ENCODE assay signal across 18 cellular contexts in genomic region chr5:7186818-7187217, GRCh38.
"Had no signal": no experiment of that assay in that cellular context is flagged by ENCODE, and none has a peak within 500 bp of the region (broad histone marks: within the 10 kb centered on the region; RNA-seq: fewer than 3 reads in every experiment).

No MANE protein-coding gene starts in this region.

- H3K27ac ChIP-seq: HL-60, SJSA1, SK-N-MC had no signal

- DNase-seq: KBM-7, NCI-H1092, NCI-H1105 treated with DMSO at 0.1 percent for 48 hours, NCI-H1417 treated with DMSO at 0.1 percent for 48 hours, NCI-H146, NCI-H1694 treated with DMSO at 0.1 percent for 48 hours, NCI-H1930, NCI-H2081, NCI-H2227 treated with DMSO at 0.1 percent for 48 hours, NCI-H524, NCI-H526 treated with DMSO at 0.1 percent for 48 hours, NCI-H774, Right ventricle myocardium superior, RPMI8226, SIG-M5 had no signal
